Comparison of ENCODE assay signal across 8 cellular contexts in genomic region chr17:68101075-68101991, GRCh38.
DNase-seq lines count a peak whose midpoint lies in the region; ATAC-seq and TF ChIP-seq lines count a peak whose summit lies in the region.

No MANE protein-coding gene starts in this region.

- H3F3A ChIP-seq in PC-9 (ENCODE audit: insufficient read depth, low read depth), result peaks cover 8% of the 10 kb centered on the region; the same call in 1 of the 2 replicates

- peak; percentile 92 for DNase-seq in Ammon's horn (ENCODE audit: low spot score)
- peak; percentile 96 for DNase-seq in HuH-7 (ENCODE audit: low spot score)
- DNase-seq in PC-9, result peak; percentile 83 to 94
- DNase-seq in fibroblast of gingiva (ENCODE audit: low read depth), result peak; percentile 96
- DNase-seq in stimulated activated CD8-positive, alpha-beta memory T cell treated with anti-CD3 and anti-CD28 coated beads, Interleukin-4, amount 100 ng/mL, for 4 hours (ENCODE audit: low read depth in 2 of 2, low spot score in 1 of 2), result peak; percentile 31 to 32

- H3K36me3 Mint-ChIP-seq in activated T-helper 17 cell treated with anti-CD3 and anti-CD28 coated beads, Interleukin-2, amount 50 U/mL, for 72 hours (ENCODE audit: low read depth), result peaks cover 19% of the 10 kb centered on the region

- H3K36me3 ChIP-seq in PC-9 (ENCODE audit: low read depth) (no peaks in the 10 kb centered on the region), muscle layer of duodenum (ENCODE audit: control insufficient read depth in 1 of 2, insufficient read depth in 2 of 2, low read length in 2 of 2) (no peaks in the 10 kb centered on the region)

- H3K79me2 ChIP-seq in PC-9 (ENCODE audit: low read depth), result peaks cover 24% of the 10 kb centered on the region

- H2AFZ ChIP-seq in PC-9, result peak overlapping the region; percentile 91

- no peaks in the 10 kb centered on the region for H3K27me3 ChIP-seq in PC-9 (ENCODE audit: insufficient read depth, low read depth)
- H3K27me3 ChIP-seq in muscle layer of duodenum (ENCODE audit: low read depth, low read length), result no peaks in the 10 kb centered on the region

- H3K27ac ChIP-seq in PC-9, result no peak overlapping the region
- no peak overlapping the region for H3K27ac ChIP-seq in muscle layer of duodenum (ENCODE audit: low read length)

- H4K20me1 ChIP-seq in PC-9 (ENCODE audit: insufficient read depth), result no peaks in the 10 kb centered on the region

- no peak for TF ChIP-seq CTCF in PC-9 (conservative IDR thresholded peaks at IDR 0.05)

- no peaks in the 10 kb centered on the region for H3K9me3 Mint-ChIP-seq in activated T-helper 17 cell treated with anti-CD3 and anti-CD28 coated beads, Interleukin-2, amount 50 U/mL, for 72 hours

- no peaks in the 10 kb centered on the region for H3K9me2 ChIP-seq in PC-9 (ENCODE audit: insufficient read depth)

- peak overlapping the region; percentile 96 for H3K27ac Mint-ChIP-seq in activated T-helper 17 cell treated with anti-CD3 and anti-CD28 coated beads, Interleukin-2, amount 50 U/mL, for 72 hours

- peak overlapping the region; percentile 93 for H3K4me3 Mint-ChIP-seq in activated T-helper 17 cell treated with anti-CD3 and anti-CD28 coated beads, Interleukin-2, amount 50 U/mL, for 72 hours

- intact Hi-C loops in PC-9 (cut with micrococcal nuclease; ENCODE audit: unreplicated experiment), result loop anchor here (1.0 to 10.0 kb wide), 3 partner anchors 108 to 363 kb away; no protein-coding TSS in a partner anchor

- H3K4me2 ChIP-seq in PC-9, result peak overlapping the region; percentile 90

- peak overlapping the region; percentile 91 for H3K4me3 ChIP-seq in PC-9
- H3K4me3 ChIP-seq in muscle layer of duodenum (ENCODE audit: low read depth in 1 of 2, low read length in 2 of 2), result peak overlapping the region; percentile 62 to 70

- H3K4me1 ChIP-seq in PC-9 (replicated peaks; ENCODE audit: insufficient read depth) (peaks cover 15% of the 10 kb centered on the region), muscle layer of duodenum (ENCODE audit: control insufficient read depth in 1 of 2, insufficient read depth in 2 of 2, low read length in 2 of 2) (peaks cover 4 to 9% of the 10 kb centered on the region in 2 donors)

- no peaks in the 10 kb centered on the region for H3K9me3 ChIP-seq in PC-9 (ENCODE audit: insufficient read depth, low read depth)
- H3K9me3 ChIP-seq in muscle layer of duodenum (ENCODE audit: control insufficient read depth in 1 of 2, low read length in 2 of 2), result no peaks in the 10 kb centered on the region

- H3K4me1 Mint-ChIP-seq in activated T-helper 17 cell treated with anti-CD3 and anti-CD28 coated beads, Interleukin-2, amount 50 U/mL, for 72 hours, result peaks cover 19% of the 10 kb centered on the region

- no TSS peak for BruUV-seq in PC-9 (replicated peaks; lab: Mats Ljungman, UMichigan)

- peak; percentile 68 for ATAC-seq in GM19455 (IDR thresholded peaks at IDR 0.05; ENCODE audit: unreplicated experiment)
- peak; percentile 90 for ATAC-seq in activated T-helper 17 cell treated with anti-CD3 and anti-CD28 coated beads, Interleukin-2, amount 50 U/mL, for 72 hours (replicated peaks)

- POLR2A ChIA-PET in PC-9 (lab: Charles Lee; ENCODE audit: unreplicated experiment), result interaction anchor here (0.6 kb wide), 1 partner anchor 146 kb away, joined by 3 read pairs; no protein-coding TSS in a partner anchor

- H3K27me3 Mint-ChIP-seq in activated T-helper 17 cell treated with anti-CD3 and anti-CD28 coated beads, Interleukin-2, amount 50 U/mL, for 72 hours, result no peaks in the 10 kb centered on the region

- CTCF ChIA-PET in PC-9 (lab: Charles Lee), result no interaction called here

Comparison
In these comparisons a context has a peak if more than half of its experiments do, and no peak if none do; other contexts are left out.
1. DNase-seq: peak in every context shown above with its lines; median percentile 96 in HuH-7; 96 in fibroblast of gingiva; 92 in Ammon's horn; 88 in PC-9; 32 in stimulated activated CD8-positive, alpha-beta memory T cell treated with anti-CD3 and anti-CD28 coated beads, Interleukin-4, amount 100 ng/mL, for 4 hours.